17 cellular contexts compared by ENCODE assay signal in the genomic region with DNA sequence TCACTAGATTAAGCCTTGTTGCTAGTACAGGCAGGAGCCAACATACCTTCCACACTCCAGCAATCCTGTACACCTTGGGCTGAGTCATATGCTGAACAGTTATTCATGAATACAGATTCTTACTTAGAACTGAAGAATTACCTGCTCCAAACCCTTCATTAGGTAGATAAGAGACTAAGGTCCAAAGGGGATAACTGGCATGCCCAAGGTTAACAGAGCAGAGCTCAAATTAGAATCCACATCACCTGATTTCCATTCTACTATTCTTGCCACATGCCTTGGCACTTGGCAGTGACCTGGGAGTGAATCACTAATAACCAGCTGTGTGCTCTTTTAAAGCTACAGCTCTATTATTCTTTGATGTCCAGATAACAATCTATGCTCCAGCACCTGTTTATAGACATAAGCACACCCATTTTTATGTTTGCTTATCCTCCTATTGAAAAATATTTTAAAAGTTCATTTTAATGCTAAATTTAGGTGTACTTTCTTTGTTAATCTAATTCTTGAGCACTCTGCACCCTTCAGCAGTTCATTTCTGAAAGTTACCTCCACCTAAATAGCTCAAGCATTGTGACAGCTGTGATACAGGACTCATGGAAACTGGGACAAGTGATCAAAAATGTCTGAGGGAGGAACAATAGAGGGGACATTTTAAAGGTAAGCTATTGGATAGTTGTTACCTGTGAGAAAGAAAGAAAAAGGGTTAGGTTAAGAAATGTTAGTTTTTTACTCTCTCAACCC. TPM values are rescaled to one million over a fixed set of nuclear protein-coding genes. Genes with fewer than 3 reads are reported as not detected.
DNase-seq lines count a peak whose midpoint lies in the region; ATAC-seq, FAIRE-seq and TF ChIP-seq lines count a peak whose summit lies in the region.
"Had no signal": no experiment of that assay in that cellular context is flagged by ENCODE, and none has a peak within 500 bp of the region (broad histone marks: within the 10 kb centered on the region; RNA-seq: fewer than 3 reads in every experiment).

No MANE protein-coding gene starts in this region.

- no peak overlapping the region for H3K27ac ChIP-seq in GM23248
- peak overlapping the region in 3 of 4 donors; percentile 1 to 69 (median 66) for H3K27ac ChIP-seq in Peyer's patch
- H3K27ac ChIP-seq: neutrophil had no signal

- no peak for TF ChIP-seq POLR2A in Peyer's patch (IDR thresholded peaks at IDR 0.05)

- no peak overlapping the region for H2AFZ ChIP-seq in GM23248

- H3K4me2 ChIP-seq in GM23248 (ENCODE audit: unreplicated experiment): no peak overlapping the region

- H3F3A ChIP-seq in GM23248 (ENCODE audit: insufficient read depth): no peaks in the 10 kb centered on the region

- no peaks in the 10 kb centered on the region for H3K27me3 ChIP-seq in GM23248 (replicated peaks; ENCODE audit: insufficient read depth)
- no peaks in the 10 kb centered on the region for H3K27me3 ChIP-seq in Peyer's patch
- H3K27me3 ChIP-seq: neutrophil had no signal

- no peaks in the 10 kb centered on the region for H4K20me1 ChIP-seq in GM23248 (ENCODE audit: insufficient read depth)

- TF ChIP-seq CTCF in Peyer's patch (IDR thresholded peaks at IDR 0.05) (peak in 1 of 6 experiments; percentile 20), fibroblast of mammary gland (conservative IDR thresholded peaks at IDR 0.05; ENCODE audit: control insufficient read depth, insufficient read depth, low read depth, low read length) (no peak)

- H3K9me2 ChIP-seq in GM23248 (ENCODE audit: insufficient read depth): no peaks in the 10 kb centered on the region

- in situ Hi-C loops in GM23248 (cut with MboI): no loop called here

- H3K4me1 ChIP-seq in GM23248 (ENCODE audit: insufficient read depth): peaks cover 6% of the 10 kb centered on the region; the same call in 1 of the 2 replicates
- peaks cover 0 to 28% (median 0%) of the 10 kb centered on the region in 4 donors for H3K4me1 ChIP-seq in Peyer's patch

- no peak for FAIRE-seq in urothelium cell line (lab: Jason Lieb, UNC)

- H3K9me3 ChIP-seq in GM23248 (ENCODE audit: low read depth) (no peaks in the 10 kb centered on the region), Peyer's patch (no peaks in the 10 kb centered on the region)
- H3K9me3 ChIP-seq: neutrophil had no signal

- DNase-seq in GM23248 (peak; percentile 7), Peyer's patch (peak in 1 of 3 donors; percentile 69), fibroblast of mammary gland (ENCODE audit: low read depth) (peak; percentile 40), myocyte (ENCODE audit: low read depth) (peak; percentile 84), Ammon's horn (ENCODE audit: low spot score) (no peak), urothelium cell line (ENCODE audit: low spot score) (no peak)
- DNase-seq in activated CD4-positive, alpha-beta T cell treated with anti-CD3 and anti-CD28 coated beads for 48 hours: no peak
- DNase-seq: activated T-cell treated with anti-CD3 and anti-CD28 coated beads, Interleukin-2, amount 50 U/mL, for 24 hours; DMS153; mesendoderm; NCI-H1092; NCI-H2171 treated with DMSO at 0.1 percent for 48 hours; stimulated activated naive B cell treated with anti-CD40 and anti-IgM and Interleukin-4, amounts not matched to agents 10 μg/mL and 1 μg/mL and 100 μg/mL, for 72 hours had no signal

- no peaks in the 10 kb centered on the region for H3K79me2 ChIP-seq in GM23248 (ENCODE audit: insufficient read depth)

- no peak for ATAC-seq in GM19463 (IDR thresholded peaks at IDR 0.05; ENCODE audit: unreplicated experiment)
- ATAC-seq: stimulated activated naive B cell treated with anti-CD40 and anti-IgM and Interleukin-4, amounts not matched to agents 10 μg/mL and 1 μg/mL and 100 μg/mL, for 72 hours had no signal

- H3K36me3 ChIP-seq in GM23248 (ENCODE audit: low read depth) (0 out of 2 replicates have a peak, but pooled peaks cover 18% of the 10 kb centered on the region), Peyer's patch (peaks cover 0 to 11% (median 0%) of the 10 kb centered on the region in 3 donors)

- H3K4me3 ChIP-seq in GM23248: no peak overlapping the region
- no peak overlapping the region for H3K4me3 ChIP-seq in Peyer's patch
- H3K4me3 ChIP-seq in fibroblast of mammary gland (ENCODE audit: control insufficient read depth, low read depth, low read length): no peak overlapping the region

- H3K9ac ChIP-seq in GM23248: no peak overlapping the region

RNA-seq across cellular contexts. Expression of gene LPCAT3, which starts 19.4 kb away (rescaled TPM):
- total RNA-seq in GM23248 (2014; rRNA removed; shearing (Covaris generic)): 7.7 and 11.8 TPM in 2 replicates
- polyA plus RNA-seq in GM23248 (2016; fragmentation: Nextera tagmentation; extraction: Ambion mirVana): 19.7 and 20.4 TPM in 2 replicates
- total RNA-seq in Peyer's patch (100 to 1,000 TPM in 3 of 4 donors, 10 to 100 TPM in 1; 18.2 to 230 (median 179) TPM), myocyte (55.7 and 79.8 TPM in 2 replicates)
- 47.5 TPM for polyA plus RNA-seq in myocyte (2012)

RNA-seq across cellular contexts. Expression of gene EMG1, which starts 28.2 kb away (rescaled TPM):
- total RNA-seq in GM23248 (2014; rRNA removed; shearing (Covaris generic)): 25.9 and 39.2 TPM in 2 replicates
- 68.6 and 72.1 TPM in 2 replicates for polyA plus RNA-seq in GM23248 (2016; fragmentation: Nextera tagmentation; extraction: Ambion mirVana)
- total RNA-seq in Peyer's patch (10 to 100 TPM in 3 of 4 donors, 1 to 10 TPM in 1; 9.1 to 24.8 (median 18.3) TPM), myocyte (33.3 and 52.3 TPM in 2 replicates)
- 50.7 TPM for polyA plus RNA-seq in myocyte (2012)

RNA-seq across cellular contexts. Expression of gene PHB2, which starts 28.4 kb away (rescaled TPM):
- total RNA-seq in GM23248 (2014; rRNA removed; shearing (Covaris generic)): 212 and 221 TPM in 2 replicates
- 130 and 137 TPM in 2 replicates for polyA plus RNA-seq in GM23248 (2016; fragmentation: Nextera tagmentation; extraction: Ambion mirVana)
- total RNA-seq in Peyer's patch (100 to 1,000 TPM; 162 to 219 (median 174) TPM), myocyte (222 and 275 TPM in 2 replicates)
- polyA plus RNA-seq in myocyte (2012): 163 TPM

RNA-seq across cellular contexts. Expression of gene PTPN6, which starts 47.7 kb away (rescaled TPM):
- total RNA-seq in GM23248 (2014; rRNA removed; shearing (Covaris generic)): not detected in 2 replicates
- 0.21 and 0.35 TPM in 2 replicates for polyA plus RNA-seq in GM23248 (2016; fragmentation: Nextera tagmentation; extraction: Ambion mirVana)
- total RNA-seq in Peyer's patch (100 to 1,000 TPM in 1 of 4 donors, 10 to 100 TPM in 3; 41.6 to 183 (median 44.4) TPM), myocyte (1.5 TPM in 1 of 2 replicates, not detected in the other)
- 0.76 TPM for polyA plus RNA-seq in myocyte (2012)
- total RNA-seq: H4, SK-MEL-5 had no signal

RNA-seq across cellular contexts. Expression of gene C12orf57, which starts 55.1 kb away (rescaled TPM):
- 261 and 264 TPM in 2 replicates for total RNA-seq in GM23248 (2014; rRNA removed; shearing (Covaris generic))
- polyA plus RNA-seq in GM23248 (2016; fragmentation: Nextera tagmentation; extraction: Ambion mirVana): 247 and 257 TPM in 2 replicates
- 100 to 1,000 TPM; 146 to 339 (median 156) TPM for total RNA-seq in Peyer's patch
- 116 and 166 TPM in 2 replicates for total RNA-seq in myocyte
- polyA plus RNA-seq in myocyte (2012): 196 TPM

Comparison
In these comparisons a context has a peak if more than half of its experiments do, and no peak if none do; other contexts are left out.
1. DNase-seq: peak in GM23248 (single experiment), fibroblast of mammary gland (single experiment) and myocyte (single experiment); none in activated CD4-positive, alpha-beta T cell treated with anti-CD3 and anti-CD28 coated beads for 48 hours (single experiment), Ammon's horn (single experiment) and urothelium cell line (single experiment).